ENCODE assay signal across 14 cellular contexts in the genomic region with DNA sequence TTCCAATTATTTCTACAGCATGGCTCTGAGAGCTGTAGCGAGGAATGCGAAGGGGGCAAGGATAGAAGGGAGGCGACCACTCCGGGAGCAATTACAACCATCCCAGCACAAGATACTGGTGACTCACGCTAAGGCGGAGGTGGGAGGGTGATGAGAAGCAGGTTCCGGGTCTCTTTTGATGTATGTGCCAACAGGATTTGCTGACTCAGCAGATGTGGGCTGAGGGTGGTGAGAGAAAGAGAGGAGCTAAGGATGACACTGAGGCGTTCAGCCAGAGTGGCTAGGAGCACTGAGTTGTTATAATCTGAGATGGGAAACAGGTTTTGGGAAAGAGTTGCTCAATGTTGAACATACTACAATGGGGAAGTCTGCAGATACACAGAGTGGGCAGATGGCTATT. TPM values are rescaled to one million over a fixed set of nuclear protein-coding genes. Genes with fewer than 3 reads are reported as not detected.
DNase-seq lines count a peak whose midpoint lies in the region; ATAC-seq and TF ChIP-seq lines count a peak whose summit lies in the region.
"Had no signal": no experiment of that assay in that cellular context is flagged by ENCODE, and none has a peak within 500 bp of the region (broad histone marks: within the 10 kb centered on the region; RNA-seq: fewer than 3 reads in every experiment).

No MANE protein-coding gene starts in this region.

- H3K27ac Mint-ChIP-seq in activated T-cell treated with anti-CD3 and anti-CD28 coated beads, Interleukin-2, amount 50 U/mL, for 72 hours, result no peak overlapping the region
- H3K27ac Mint-ChIP-seq: activated B cell treated with CpG ODN at 0.5 μM for 24 hours; CD8-positive, alpha-beta T cell; naive thymus-derived CD8-positive, alpha-beta T cell had no signal

- H3K27ac ChIP-seq in upper lobe of right lung, result no peak overlapping the region
- H3K27ac ChIP-seq: transverse colon had no signal

- no peak overlapping the region for H3K4me3 Mint-ChIP-seq in activated T-cell treated with anti-CD3 and anti-CD28 coated beads, Interleukin-2, amount 50 U/mL, for 72 hours
- H3K4me3 Mint-ChIP-seq: activated B cell treated with CpG ODN at 0.5 μM for 24 hours; CD8-positive, alpha-beta T cell; naive thymus-derived CD8-positive, alpha-beta T cell had no signal

- peaks cover 4 to 6% of the 10 kb centered on the region in 2 donors for H3K36me3 Mint-ChIP-seq in activated T-cell treated with anti-CD3 and anti-CD28 coated beads, Interleukin-2, amount 50 U/mL, for 72 hours (ENCODE audit: insufficient read depth in 2 of 2)
- H3K36me3 Mint-ChIP-seq: CD8-positive, alpha-beta T cell had no signal

- no peaks in the 10 kb centered on the region for H3K9me3 ChIP-seq in upper lobe of right lung
- H3K9me3 ChIP-seq: transverse colon had no signal

- ATAC-seq in activated T-cell treated with anti-CD3 and anti-CD28 coated beads, Interleukin-2, amount 50 U/mL, for 72 hours (replicated peaks in 1 of 2), result peak; percentile 51 to 80
- ATAC-seq in upper lobe of right lung, result no peak
- ATAC-seq: CD8-positive, alpha-beta T cell; GM12878; naive thymus-derived CD8-positive, alpha-beta T cell had no signal

- no peaks in the 10 kb centered on the region for H3K36me3 ChIP-seq in upper lobe of right lung
- H3K36me3 ChIP-seq: transverse colon had no signal

- H3K4me3 ChIP-seq in upper lobe of right lung, result no peak overlapping the region
- H3K4me3 ChIP-seq: GM12878, transverse colon had no signal

- no peaks in the 10 kb centered on the region for H3K27me3 ChIP-seq in upper lobe of right lung
- H3K27me3 ChIP-seq: transverse colon had no signal

- TF ChIP-seq CTCF in upper lobe of right lung (IDR thresholded peaks at IDR 0.05), result no peak

- H3K9me3 Mint-ChIP-seq in activated T-cell treated with anti-CD3 and anti-CD28 coated beads, Interleukin-2, amount 50 U/mL, for 72 hours, result peaks cover 2% of the 10 kb centered on the region in 2 donors

- peak; percentile 56 for DNase-seq in A172 (ENCODE audit: low spot score)
- DNase-seq in HPDE6-E6E7 (ENCODE audit: extremely low spot score), result peak; percentile 60
- peak; percentile 19 to 47 for DNase-seq in activated T-cell treated with anti-CD3 and anti-CD28 coated beads, Interleukin-2, amount 50 U/mL, for 72 hours
- DNase-seq in kidney tubule cell (ENCODE audit: low spot score), result peak; percentile 76
- no peak for DNase-seq in upper lobe of right lung
- DNase-seq in medulla oblongata (ENCODE audit: extremely low spot score), result no peak
- DNase-seq in NCI-H2227 (lab: John Stamatoyannopoulos, UW; ENCODE audit: unreplicated experiment), result no peak
- DNase-seq in Ammon's horn (ENCODE audit: low spot score), result no peak
- DNase-seq: activated B cell treated with CpG ODN at 0.5 μM for 24 hours; CD8-positive, alpha-beta T cell; naive thymus-derived CD8-positive, alpha-beta T cell; NCI-H1092; transverse colon had no signal

- H3K27me3 Mint-ChIP-seq in activated T-cell treated with anti-CD3 and anti-CD28 coated beads, Interleukin-2, amount 50 U/mL, for 72 hours (ENCODE audit: low read depth), result peaks cover 24% of the 10 kb centered on the region
- H3K27me3 Mint-ChIP-seq: activated B cell treated with CpG ODN at 0.5 μM for 24 hours had no signal

- H3K4me1 ChIP-seq in upper lobe of right lung, result no peaks in the 10 kb centered on the region
- H3K4me1 ChIP-seq: transverse colon had no signal

- H3K4me1 Mint-ChIP-seq in activated T-cell treated with anti-CD3 and anti-CD28 coated beads, Interleukin-2, amount 50 U/mL, for 72 hours (ENCODE audit: low read depth), result no peaks in the 10 kb centered on the region
- H3K4me1 Mint-ChIP-seq: activated B cell treated with CpG ODN at 0.5 μM for 24 hours had no signal

- intact Hi-C loops in upper lobe of right lung (cut with DNase I), result no loop called here

RNA-seq across cellular contexts. Expression of gene TXNDC5, which starts 9.3 kb away (rescaled TPM):
- 244 and 251 TPM in 2 replicates for total RNA-seq in A172 (2014; rRNA removed; shearing (Covaris generic))
- 10 to 100 TPM; 40.3 to 42.0 TPM for total RNA-seq in activated T-cell treated with anti-CD3 and anti-CD28 coated beads, Interleukin-2, amount 50 U/mL, for 72 hours
- 107 TPM for total RNA-seq in upper lobe of right lung

Comparison
In these comparisons a context has a peak if more than half of its experiments do, and no peak if none do; other contexts are left out.
1. DNase-seq: peak in A172 (single experiment), HPDE6-E6E7 (single experiment), activated T-cell treated with anti-CD3 and anti-CD28 coated beads, Interleukin-2, amount 50 U/mL, for 72 hours (2 of 2) and kidney tubule cell (single experiment); none in upper lobe of right lung (single experiment), medulla oblongata (single experiment), NCI-H2227 (single experiment) and Ammon's horn (single experiment).